Comparison of ENCODE assay signal across 1 cellular context in the genomic region with DNA sequence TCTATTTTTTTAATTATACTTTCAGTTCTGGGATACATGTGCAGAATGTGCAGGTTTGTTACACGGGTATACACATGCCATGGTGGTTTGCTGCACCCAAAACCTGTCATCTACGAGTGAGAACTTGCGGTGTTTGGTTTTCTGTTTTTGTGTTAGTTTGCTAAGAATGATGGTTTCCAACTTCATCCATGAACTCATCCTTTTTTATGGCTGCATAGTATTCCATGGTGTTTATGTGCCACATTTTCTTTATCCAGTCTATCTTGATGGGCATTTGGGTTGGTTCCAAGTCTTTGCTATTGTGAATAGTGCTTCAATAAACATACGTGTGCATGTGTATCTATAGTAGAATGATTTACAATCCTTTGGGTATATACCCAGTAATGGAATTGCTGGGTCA. TPM values are rescaled to one million over a fixed set of nuclear protein-coding genes. Genes with fewer than 3 reads are reported as not detected.
"Had no signal": no experiment of that assay in that cellular context is flagged by ENCODE, and none has a peak within 500 bp of the region (broad histone marks: within the 10 kb centered on the region; RNA-seq: fewer than 3 reads in every experiment).

No MANE protein-coding gene starts in this region.

RNA-seq across cellular contexts. Expression of a gene that starts 29.6 kb away (rescaled TPM):
- total RNA-seq: G401 had no signal

RNA-seq across cellular contexts. Expression of a gene that starts 51.9 kb away (rescaled TPM):
- total RNA-seq: G401 had no signal
